In the genomic region with DNA sequence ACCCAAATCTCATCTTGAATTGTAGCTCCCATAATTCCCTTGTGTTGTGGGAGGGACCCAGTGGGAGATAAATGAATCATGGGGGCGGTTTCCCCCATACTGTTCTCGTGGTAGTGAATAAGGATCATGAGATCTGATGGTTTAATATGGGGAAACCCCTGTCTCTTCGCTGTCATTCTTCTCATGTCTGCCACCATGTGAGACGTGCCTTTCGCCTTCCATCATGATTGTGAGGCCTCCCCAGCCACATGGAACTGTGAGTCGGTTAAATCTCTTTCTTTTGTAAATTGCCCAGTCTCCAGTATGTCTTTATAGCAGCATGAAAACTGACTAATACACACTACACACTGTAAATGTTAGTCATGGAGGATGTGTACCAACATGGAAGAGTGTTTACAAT, we compare ENCODE assay signal across 9 cellular contexts. TPM values are rescaled to one million over a fixed set of nuclear protein-coding genes. Genes with fewer than 3 reads are reported as not detected.
DNase-seq lines count a peak whose midpoint lies in the region; ATAC-seq and TF ChIP-seq lines count a peak whose summit lies in the region.
"Not testable (repeated sequence)": the region's sequence is repeated elsewhere in the genome, so short reads cannot be mapped to it uniquely, and the experiment has no call there.
"Had no signal": no experiment of that assay in that cellular context is flagged by ENCODE, and none has a peak within 500 bp of the region (broad histone marks: within the 10 kb centered on the region; RNA-seq: fewer than 3 reads in every experiment).

No MANE protein-coding gene starts in this region.

- peak; percentile 66 for DNase-seq in CD14-positive monocyte (ENCODE audit: low spot score)
- DNase-seq in RKO (ENCODE audit: low spot score), result peak; percentile 36
- DNase-seq in activated CD4-positive, alpha-beta T cell treated with anti-CD3 and anti-CD28 coated beads, Interleukin-2, amount 10 ng/mL, durations not matched to agents 24 days and 14 days, result peak; percentile 65
- peak; percentile 37 for DNase-seq in activated T-cell treated with anti-CD3 and anti-CD28 coated beads for 48 hours (ENCODE audit: low read depth)
- DNase-seq in activated naive CD4-positive, alpha-beta T cell treated with anti-CD3 and anti-CD28 coated beads, Interleukin-2, amount 50 U/mL, for 16 hours, result peak; percentile 61
- DNase-seq in effector memory CD8-positive, alpha-beta T cell, result not testable (repeated sequence)
- peak in 2 of 3 donors; percentile 49 to 52 for DNase-seq in stimulated activated CD4-positive, alpha-beta T cell treated with anti-CD3 and anti-CD28 coated beads, Interleukin-12 subunit alpha, Interleukin-12 subunit beta, amount 100 ng/mL, for 48 hours (ENCODE audit: low read depth in 2 of 3, low spot score in 1 of 3)
- peak; percentile 26 to 35 for DNase-seq in stimulated activated CD8-positive, alpha-beta memory T cell treated with anti-CD3 and anti-CD28 coated beads, Interleukin-7, amount 100 ng/mL, for 4 hours (ENCODE audit: low read depth in 2 of 2)

- ATAC-seq in effector memory CD8-positive, alpha-beta T cell (replicated peaks), result not testable (repeated sequence)

- not testable (repeated sequence) for H3K36me3 Mint-ChIP-seq in CD14-positive monocyte
- H3K36me3 Mint-ChIP-seq in activated CD4-positive, alpha-beta T cell treated with anti-CD3 and anti-CD28 coated beads, Interleukin-2, amount 10 ng/mL, durations not matched to agents 24 days and 14 days (ENCODE audit: low read depth), result peaks cover 29% of the 10 kb centered on the region
- peaks cover 11% of the 10 kb centered on the region for H3K36me3 Mint-ChIP-seq in effector memory CD8-positive, alpha-beta T cell (ENCODE audit: insufficient read depth)

- H3K4me3 Mint-ChIP-seq in CD14-positive monocyte; effector memory CD8-positive, alpha-beta T cell: not testable (repeated sequence)
- H3K4me3 Mint-ChIP-seq in activated CD4-positive, alpha-beta T cell treated with anti-CD3 and anti-CD28 coated beads, Interleukin-2, amount 10 ng/mL, durations not matched to agents 24 days and 14 days, result peak overlapping the region; percentile 74

- H3K4me1 Mint-ChIP-seq in CD14-positive monocyte, result peaks cover 20% of the 10 kb centered on the region
- peaks cover 55% of the 10 kb centered on the region for H3K4me1 Mint-ChIP-seq in activated CD4-positive, alpha-beta T cell treated with anti-CD3 and anti-CD28 coated beads, Interleukin-2, amount 10 ng/mL, durations not matched to agents 24 days and 14 days
- H3K4me1 Mint-ChIP-seq in effector memory CD8-positive, alpha-beta T cell (ENCODE audit: low read depth in 2 of 2), result peaks cover 10 to 23% of the 10 kb centered on the region in 2 donors

- TF ChIP-seq CTCF in CD14-positive monocyte (IDR thresholded peaks at IDR 0.05), result not testable (repeated sequence)

- H3K9me3 Mint-ChIP-seq in CD14-positive monocyte, result peaks cover 0 to 13% (median 3%) of the 10 kb centered on the region in 7 donors
- peaks cover 10% of the 10 kb centered on the region for H3K9me3 Mint-ChIP-seq in activated CD4-positive, alpha-beta T cell treated with anti-CD3 and anti-CD28 coated beads, Interleukin-2, amount 10 ng/mL, durations not matched to agents 24 days and 14 days
- not testable (repeated sequence) for H3K9me3 Mint-ChIP-seq in effector memory CD8-positive, alpha-beta T cell

- H3K27me3 Mint-ChIP-seq in CD14-positive monocyte (ENCODE audit: low read depth in 3 of 3), result peaks cover 4 to 11% (median 7%) of the 10 kb centered on the region in 3 donors
- not testable (repeated sequence) for H3K27me3 Mint-ChIP-seq in activated CD4-positive, alpha-beta T cell treated with anti-CD3 and anti-CD28 coated beads, Interleukin-2, amount 10 ng/mL, durations not matched to agents 24 days and 14 days; effector memory CD8-positive, alpha-beta T cell

- H3K27ac Mint-ChIP-seq in CD14-positive monocyte, result peak overlapping the region in 3 of 7 donors; percentile 17 to 30 (median 26)
- H3K27ac Mint-ChIP-seq in activated CD4-positive, alpha-beta T cell treated with anti-CD3 and anti-CD28 coated beads, Interleukin-2, amount 10 ng/mL, durations not matched to agents 24 days and 14 days, result peak overlapping the region; percentile 95
- H3K27ac Mint-ChIP-seq in effector memory CD8-positive, alpha-beta T cell, result peak overlapping the region; percentile 36 to 56

- intact Hi-C loops in CD14-positive monocyte (cut with micrococcal nuclease), result not testable (repeated sequence)
- intact Hi-C loops in activated CD4-positive, alpha-beta T cell treated with anti-CD3 and anti-CD28 coated beads, Interleukin-2, amount 10 ng/mL, durations not matched to agents 24 days and 14 days (cut with micrococcal nuclease), result loop anchor here (1.0 to 5.0 kb wide), 4 partner anchors 10 to 1021 kb away; a partner anchor contains a TSS

RNA-seq across cellular contexts. Expression of a gene that starts 12.6 kb away (rescaled TPM):
- 100 to 1,000 TPM; 290 to 469 TPM for polyA plus RNA-seq in CD14-positive monocyte
- total RNA-seq in activated CD4-positive, alpha-beta T cell treated with anti-CD3 and anti-CD28 coated beads, Interleukin-2, amount 10 ng/mL, durations not matched to agents 24 days and 14 days, result 103 and 110 TPM in 2 replicates

RNA-seq across cellular contexts. Expression of a gene that starts 37.2 kb away (rescaled TPM):
- polyA plus RNA-seq in CD14-positive monocyte, result not detected
- 2.7 and 4.0 TPM in 2 replicates for total RNA-seq in activated CD4-positive, alpha-beta T cell treated with anti-CD3 and anti-CD28 coated beads, Interleukin-2, amount 10 ng/mL, durations not matched to agents 24 days and 14 days
- total RNA-seq: endothelial cell of umbilical vein had no signal
- polyA plus RNA-seq: endothelial cell of umbilical vein had no signal

RNA-seq across cellular contexts. Expression of a gene that starts 50.7 kb away (rescaled TPM):
- 100 to 1,000 TPM; 130 to 137 TPM for polyA plus RNA-seq in CD14-positive monocyte
- total RNA-seq in activated CD4-positive, alpha-beta T cell treated with anti-CD3 and anti-CD28 coated beads, Interleukin-2, amount 10 ng/mL, durations not matched to agents 24 days and 14 days, result 44.0 TPM in 2 replicates
